13 cellular contexts compared by ENCODE assay signal in the genomic region with DNA sequence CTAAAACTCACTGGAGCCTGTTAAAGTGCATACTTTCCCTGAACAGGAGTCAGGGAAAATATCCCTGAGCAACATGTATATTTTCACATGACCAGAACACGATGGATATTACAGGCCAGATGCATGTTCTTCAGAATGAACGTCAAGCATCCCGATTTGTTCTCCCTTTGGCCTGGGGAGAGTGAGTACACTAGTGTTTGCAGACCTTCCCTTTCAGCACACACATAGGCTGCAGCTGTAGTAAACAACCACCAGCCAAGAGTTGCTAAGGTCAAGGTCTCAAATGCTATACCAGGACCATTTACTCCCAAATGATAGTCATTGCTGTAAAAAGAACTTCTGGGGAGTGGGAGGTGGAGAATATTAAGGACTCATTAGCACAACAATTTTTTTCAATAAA. TPM values are rescaled to one million over a fixed set of nuclear protein-coding genes. Genes with fewer than 3 reads are reported as not detected.
DNase-seq lines count a peak whose midpoint lies in the region; ATAC-seq and TF ChIP-seq lines count a peak whose summit lies in the region.
"Had no signal": no experiment of that assay in that cellular context is flagged by ENCODE, and none has a peak within 500 bp of the region (broad histone marks: within the 10 kb centered on the region; RNA-seq: fewer than 3 reads in every experiment).

No MANE protein-coding gene starts in this region.

- H3K36me3 ChIP-seq in heart left ventricle (no peaks in the 10 kb centered on the region), muscle layer of duodenum (ENCODE audit: control insufficient read depth in 1 of 2, insufficient read depth in 2 of 2, low read length in 2 of 2) (no peaks in the 10 kb centered on the region), transverse colon (no peaks in the 10 kb centered on the region), endodermal cell (ENCODE audit: control insufficient read depth, insufficient read depth, low read length) (no peaks in the 10 kb centered on the region)

- peaks cover 61% of the 10 kb centered on the region for H3K4me1 Mint-ChIP-seq in activated naive CD8-positive, alpha-beta T cell treated with anti-CD3 and anti-CD28 coated beads, Interleukin-2, amount 50 U/mL, for 24 hours
- peaks cover 6% of the 10 kb centered on the region for H3K4me1 Mint-ChIP-seq in endodermal cell

- no peak for TF ChIP-seq EP300 in transverse colon (IDR thresholded peaks at IDR 0.05; ENCODE audit: low read depth)

- in situ Hi-C loops in transverse colon (cut with MboI; ENCODE audit: low pct_ligation_motif_present in 1 of 4, low pct_unique_long_range_greater_than_20kb in 1 of 4, low sequenced_read_pairs in 3 of 4), result no loop called here

- H3K4me3 Mint-ChIP-seq in activated naive CD8-positive, alpha-beta T cell treated with anti-CD3 and anti-CD28 coated beads, Interleukin-2, amount 50 U/mL, for 24 hours, result peak overlapping the region; percentile 100
- no peak overlapping the region for H3K4me3 Mint-ChIP-seq in endodermal cell

- WGBS in heart left ventricle, 4 donors, result 18 to 33% (median 24%) methylated on average over 3 of the region's 3 CpGs
- 32 to 53% methylated on average over 3 of the region's 3 CpGs for WGBS in transverse colon (ENCODE audit: low coverage in 1 of 2), 2 donors
- 70 to 82% methylated on average over 2 to 3 of the region's 3 CpGs for WGBS in endodermal cell (ENCODE audit: insufficient coverage in 1 of 2, insufficient read length in 1 of 2), 2 experiments

- no peak for ATAC-seq in heart left ventricle
- no peak for ATAC-seq in Right ventricle myocardium inferior
- ATAC-seq in activated naive CD8-positive, alpha-beta T cell treated with anti-CD3 and anti-CD28 coated beads, Interleukin-2, amount 50 U/mL, for 24 hours, result no peak
- no peak for ATAC-seq in GM21619 (IDR thresholded peaks at IDR 0.05; ENCODE audit: unreplicated experiment)
- no peak for ATAC-seq in GM19328 (IDR thresholded peaks at IDR 0.05; ENCODE audit: unreplicated experiment)
- ATAC-seq: body of pancreas, foreskin keratinocyte had no signal

- peaks cover 0 to 4% (median 0%) of the 10 kb centered on the region in 9 donors for H3K27me3 ChIP-seq in heart left ventricle
- H3K27me3 ChIP-seq in muscle layer of duodenum (ENCODE audit: low read depth, low read length), result no peaks in the 10 kb centered on the region
- no peaks in the 10 kb centered on the region for H3K27me3 ChIP-seq in transverse colon
- H3K27me3 ChIP-seq in endodermal cell (ENCODE audit: control insufficient read depth, insufficient read depth, low read length, poor library complexity, severe bottlenecking), result peaks cover 19% of the 10 kb centered on the region
- H3K27me3 ChIP-seq: body of pancreas, foreskin keratinocyte had no signal

- no peak overlapping the region for H3K9ac ChIP-seq in endodermal cell (ENCODE audit: extremely low read depth, low read length, poor library complexity, severe bottlenecking)

- H3K4me3 ChIP-seq in heart left ventricle (peak overlapping the region in 5 of 12 donors; percentile 69 to 97 (median 87)), muscle layer of duodenum (ENCODE audit: low read depth in 1 of 2, low read length in 2 of 2) (no peak overlapping the region), transverse colon (no peak overlapping the region), endodermal cell (ENCODE audit: low read length) (no peak overlapping the region)
- H3K4me3 ChIP-seq: body of pancreas had no signal

- DNase-seq in heart left ventricle (no peak), Right ventricle myocardium inferior (ENCODE audit: missing footprints) (no peak), transverse colon (no peak), endodermal cell (no peak)
- no peak for DNase-seq in activated naive CD8-positive, alpha-beta T cell treated with anti-CD3 and anti-CD28 coated beads, Interleukin-2, amount 50 U/mL, for 24 hours
- DNase-seq: activated CD4-positive, CD25-positive, alpha-beta regulatory T cell treated with anti-CD3 and anti-CD28 coated beads, Interleukin-2, amount 50 U/mL, for 72 hours; foreskin keratinocyte; mesendoderm had no signal

- no peaks in the 10 kb centered on the region for H3K9me3 Mint-ChIP-seq in activated naive CD8-positive, alpha-beta T cell treated with anti-CD3 and anti-CD28 coated beads, Interleukin-2, amount 50 U/mL, for 24 hours
- no peaks in the 10 kb centered on the region for H3K9me3 Mint-ChIP-seq in endodermal cell

- peaks cover 3 to 58% (median 40%) of the 10 kb centered on the region in 12 donors for H3K4me1 ChIP-seq in heart left ventricle
- H3K4me1 ChIP-seq in muscle layer of duodenum (ENCODE audit: control insufficient read depth in 1 of 2, insufficient read depth in 2 of 2, low read length in 2 of 2), result peaks cover 0 to 34% of the 10 kb centered on the region in 2 donors
- peaks cover 7 to 41% (median 22%) of the 10 kb centered on the region in 4 donors for H3K4me1 ChIP-seq in transverse colon
- no peaks in the 10 kb centered on the region for H3K4me1 ChIP-seq in endodermal cell (ENCODE audit: control insufficient read depth, insufficient read depth, low read length)

- intact Hi-C loops in heart left ventricle (cut with DNase I) (loop anchor here (5.0 to 10.0 kb wide), 16 partner anchors 54 to 1086 kb away; no protein-coding TSS in a partner anchor), Right ventricle myocardium inferior (cut with DNase I) (loop anchor here (5.0 kb wide), 3 partner anchors 156 to 364 kb away; no protein-coding TSS in a partner anchor), transverse colon (cut with DNase I; ENCODE audit: low total_unique reads) (no loop called here)

- TF ChIP-seq CTCF in heart left ventricle (IDR thresholded peaks at IDR 0.05), result no peak
- TF ChIP-seq CTCF in transverse colon (IDR thresholded peaks at IDR 0.05), result no peak
- TF ChIP-seq CTCF in endodermal cell (conservative IDR thresholded peaks at IDR 0.05), result no peak

- peak overlapping the region in 11 of 12 donors; percentile 92 to 99 (median 98) for H3K27ac ChIP-seq in heart left ventricle
- H3K27ac ChIP-seq in muscle layer of duodenum (ENCODE audit: low read length), result peak overlapping the region; percentile 14
- H3K27ac ChIP-seq in transverse colon, result peak overlapping the region; percentile 92 to 99 (median 96)
- no peak overlapping the region for H3K27ac ChIP-seq in endodermal cell (ENCODE audit: low read depth, low read length)
- H3K27ac ChIP-seq: foreskin keratinocyte had no signal

- H3K27ac Mint-ChIP-seq in activated naive CD8-positive, alpha-beta T cell treated with anti-CD3 and anti-CD28 coated beads, Interleukin-2, amount 50 U/mL, for 24 hours, result peak overlapping the region; percentile 42
- H3K27ac Mint-ChIP-seq in endodermal cell, result no peak overlapping the region
- H3K27ac Mint-ChIP-seq: CD14-positive monocyte had no signal

- H3K9me3 ChIP-seq in heart left ventricle (no peaks in the 10 kb centered on the region), muscle layer of duodenum (ENCODE audit: control insufficient read depth in 1 of 2, low read length in 2 of 2) (no peaks in the 10 kb centered on the region), transverse colon (no peaks in the 10 kb centered on the region), endodermal cell (ENCODE audit: control insufficient read depth, low read length) (no peaks in the 10 kb centered on the region)
- H3K9me3 ChIP-seq: body of pancreas had no signal

- no peaks in the 10 kb centered on the region for H3K27me3 Mint-ChIP-seq in activated naive CD8-positive, alpha-beta T cell treated with anti-CD3 and anti-CD28 coated beads, Interleukin-2, amount 50 U/mL, for 24 hours
- H3K27me3 Mint-ChIP-seq in endodermal cell (ENCODE audit: insufficient read depth), result peaks cover 4% of the 10 kb centered on the region

- no peak for TF ChIP-seq POLR2A in heart left ventricle (IDR thresholded peaks at IDR 0.05)
- no peak for TF ChIP-seq POLR2A in transverse colon (IDR thresholded peaks at IDR 0.05)

- H3K36me3 Mint-ChIP-seq in activated naive CD8-positive, alpha-beta T cell treated with anti-CD3 and anti-CD28 coated beads, Interleukin-2, amount 50 U/mL, for 24 hours (ENCODE audit: low read depth), result peaks cover 2% of the 10 kb centered on the region
- H3K36me3 Mint-ChIP-seq in endodermal cell (ENCODE audit: low read depth), result no peaks in the 10 kb centered on the region
- H3K36me3 Mint-ChIP-seq: CD14-positive monocyte had no signal

RNA-seq across cellular contexts. Expression of a gene that starts 3.0 kb away (rescaled TPM):
- total RNA-seq in heart left ventricle (10 to 100 TPM; 11.1 to 23.7 (median 17.9) TPM), Right ventricle myocardium inferior (18.9 TPM), transverse colon (10 to 100 TPM in 2 of 4 donors, 1 to 10 TPM in 2; 4.1 to 17.7 (median 8.2) TPM), endodermal cell (10 to 100 TPM; 14.8 to 17.2 TPM)
- polyA plus RNA-seq in heart left ventricle, result 1 to 10 TPM; 2.3 to 3.8 TPM
- polyA plus RNA-seq in endodermal cell (2013, experiment 1 of 2), result 13.9 TPM
- polyA plus RNA-seq in endodermal cell (2013, experiment 2 of 2), result 14.7 TPM
